Comparison of ENCODE assay signal across 7 cellular contexts in genomic region chr11:67884734-67885518, GRCh38.
DNase-seq lines count a peak whose midpoint lies in the region; ATAC-seq and TF ChIP-seq lines count a peak whose summit lies in the region.
"Not testable (repeated sequence)": the region's sequence is repeated elsewhere in the genome, so short reads cannot be mapped to it uniquely, and the experiment has no call there.

No MANE protein-coding gene starts in this region.

- ATAC-seq in T-cell (replicated peaks in 1 of 4); activated CD8-positive, alpha-beta T cell treated with anti-CD3 and anti-CD28 coated beads, Interleukin-2, amount 10 ng/mL, durations not matched to agents 7 days and 5 days; activated naive CD8-positive, alpha-beta T cell treated with anti-CD3 and anti-CD28 coated beads, Interleukin-2, amount 10 ng/mL, durations not matched to agents 7 days and 5 days (ENCODE audit: low read depth); natural killer cell: not testable (repeated sequence)

- peaks cover 14% of the 10 kb centered on the region; the same call in 1 of the 2 replicates for H3K79me2 ChIP-seq in KMS-11 (ENCODE audit: insufficient read depth, low read depth)

- not testable (repeated sequence) for H4K20me1 ChIP-seq in KMS-11 (ENCODE audit: insufficient read depth)

- peaks cover 25 to 45% (median 40%) of the 10 kb centered on the region in 3 donors for H3K4me1 Mint-ChIP-seq in T-cell
- peaks cover 11% of the 10 kb centered on the region for H3K4me1 Mint-ChIP-seq in activated CD8-positive, alpha-beta T cell treated with anti-CD3 and anti-CD28 coated beads, Interleukin-2, amount 10 ng/mL, durations not matched to agents 7 days and 5 days (ENCODE audit: low read depth)
- H3K4me1 Mint-ChIP-seq in activated naive CD8-positive, alpha-beta T cell treated with anti-CD3 and anti-CD28 coated beads, Interleukin-2, amount 10 ng/mL, durations not matched to agents 7 days and 5 days, result peaks cover 11% of the 10 kb centered on the region
- not testable (repeated sequence) for H3K4me1 Mint-ChIP-seq in natural killer cell

- POLR2A ChIA-PET in T-cell (lab: Charles Lee), result interaction anchor here in 1 of 2 donors (0.6 kb wide), 1 partner anchor 1265 kb away, joined by 12 read pairs; no protein-coding TSS in a partner anchor
- POLR2A ChIA-PET in activated CD8-positive, alpha-beta T cell treated with anti-CD3 and anti-CD28 coated beads, Interleukin-2, amount 10 ng/mL, durations not matched to agents 7 days and 5 days (lab: Charles Lee), result interaction anchor here (0.6 kb wide), 1 partner anchor 227 kb away, joined by 3 read pairs; no protein-coding TSS in a partner anchor
- POLR2A ChIA-PET in activated naive CD8-positive, alpha-beta T cell treated with anti-CD3 and anti-CD28 coated beads, Interleukin-2, amount 10 ng/mL, durations not matched to agents 7 days and 5 days (lab: Charles Lee), result not testable (repeated sequence)

- H2AFZ ChIP-seq in KMS-11 (ENCODE audit: low read depth), result peak overlapping the region; percentile 12; the same call in 1 of the 2 replicates

- TF ChIP-seq CTCF in KMS-11 (conservative IDR thresholded peaks at IDR 0.05; ENCODE audit: low read depth, low read length); fibroblast of villous mesenchyme (IDR thresholded peaks at IDR 0.05; ENCODE audit: insufficient read depth, low read depth, low read length); natural killer cell (IDR thresholded peaks at IDR 0.05): not testable (repeated sequence)

- intact Hi-C loops in natural killer cell (cut with micrococcal nuclease), result not testable (repeated sequence)

- not testable (repeated sequence) for H3K9me3 Mint-ChIP-seq in T-cell; activated CD8-positive, alpha-beta T cell treated with anti-CD3 and anti-CD28 coated beads, Interleukin-2, amount 10 ng/mL, durations not matched to agents 7 days and 5 days (ENCODE audit: insufficient read depth); activated naive CD8-positive, alpha-beta T cell treated with anti-CD3 and anti-CD28 coated beads, Interleukin-2, amount 10 ng/mL, durations not matched to agents 7 days and 5 days; natural killer cell

- CTCF ChIA-PET in T-cell (lab: Charles Lee), result interaction anchor here in 1 of 2 donors (1.1 kb wide), 1 partner anchor 70 kb away, joined by 3 read pairs; no protein-coding TSS in a partner anchor
- CTCF ChIA-PET in activated CD8-positive, alpha-beta T cell treated with anti-CD3 and anti-CD28 coated beads, Interleukin-2, amount 10 ng/mL, durations not matched to agents 7 days and 5 days (lab: Charles Lee), result interaction anchor here (1.0 kb wide), 1 partner anchor 70 kb away, joined by 4 read pairs; no protein-coding TSS in a partner anchor

- peak overlapping the region; percentile 98 for H3K27ac ChIP-seq in KMS-11

- not testable (repeated sequence) for H3K36me3 ChIP-seq in KMS-11 (ENCODE audit: insufficient read depth)

- not testable (repeated sequence) for H3K27me3 Mint-ChIP-seq in T-cell
- peaks cover 26% of the 10 kb centered on the region for H3K27me3 Mint-ChIP-seq in activated CD8-positive, alpha-beta T cell treated with anti-CD3 and anti-CD28 coated beads, Interleukin-2, amount 10 ng/mL, durations not matched to agents 7 days and 5 days (ENCODE audit: low read depth)
- H3K27me3 Mint-ChIP-seq in activated naive CD8-positive, alpha-beta T cell treated with anti-CD3 and anti-CD28 coated beads, Interleukin-2, amount 10 ng/mL, durations not matched to agents 7 days and 5 days, result peaks cover 10% of the 10 kb centered on the region
- H3K27me3 Mint-ChIP-seq in natural killer cell (ENCODE audit: low read depth in 2 of 2), result peaks cover 18 to 39% of the 10 kb centered on the region in 2 donors

- peaks cover 55% of the 10 kb centered on the region for H3K4me1 ChIP-seq in KMS-11 (ENCODE audit: low read depth, poor library complexity, severe bottlenecking)

- H3K36me3 Mint-ChIP-seq in T-cell; activated CD8-positive, alpha-beta T cell treated with anti-CD3 and anti-CD28 coated beads, Interleukin-2, amount 10 ng/mL, durations not matched to agents 7 days and 5 days (ENCODE audit: low read depth); activated naive CD8-positive, alpha-beta T cell treated with anti-CD3 and anti-CD28 coated beads, Interleukin-2, amount 10 ng/mL, durations not matched to agents 7 days and 5 days; natural killer cell: not testable (repeated sequence)

- DNase-seq in T-cell, result peak in 21 of 34 experiments; percentile 4 to 47 (median 15)
- DNase-seq in activated CD8-positive, alpha-beta T cell treated with anti-CD3 and anti-CD28 coated beads, Interleukin-2, amount 10 ng/mL, durations not matched to agents 7 days and 5 days; activated naive CD8-positive, alpha-beta T cell treated with anti-CD3 and anti-CD28 coated beads, Interleukin-2, amount 10 ng/mL, durations not matched to agents 7 days and 5 days; fibroblast of villous mesenchyme (ENCODE audit: low read depth); natural killer cell: not testable (repeated sequence)
- DNase-seq in stimulated activated CD4-positive, alpha-beta T cell treated with anti-CD3 and anti-CD28 coated beads, Interleukin-2, amount 100 ng/mL, for 24 hours, result peak; percentile 39 to 41

- peak overlapping the region; percentile 98 to 100 for H3K27ac Mint-ChIP-seq in T-cell
- H3K27ac Mint-ChIP-seq in activated CD8-positive, alpha-beta T cell treated with anti-CD3 and anti-CD28 coated beads, Interleukin-2, amount 10 ng/mL, durations not matched to agents 7 days and 5 days, result peak overlapping the region; percentile 56
- peak overlapping the region; percentile 49 for H3K27ac Mint-ChIP-seq in activated naive CD8-positive, alpha-beta T cell treated with anti-CD3 and anti-CD28 coated beads, Interleukin-2, amount 10 ng/mL, durations not matched to agents 7 days and 5 days
- not testable (repeated sequence) for H3K27ac Mint-ChIP-seq in natural killer cell

- H3K27me3 ChIP-seq in KMS-11 (ENCODE audit: insufficient read depth, low read depth), result not testable (repeated sequence)

- H3K4me2 ChIP-seq in KMS-11, result peak overlapping the region; percentile 79

- not testable (repeated sequence) for H3K4me3 ChIP-seq in KMS-11 (IDR thresholded peaks at IDR 0.05; ENCODE audit: insufficient read depth, low read depth, low read length)
- peak overlapping the region; percentile 41 for H3K4me3 ChIP-seq in fibroblast of villous mesenchyme (ENCODE audit: low read depth, low read length)

- H3K9ac ChIP-seq in KMS-11, result peak overlapping the region; percentile 88

- peak overlapping the region; percentile 82 to 94 (median 90) for H3K4me3 Mint-ChIP-seq in T-cell
- peak overlapping the region; percentile 39 for H3K4me3 Mint-ChIP-seq in activated CD8-positive, alpha-beta T cell treated with anti-CD3 and anti-CD28 coated beads, Interleukin-2, amount 10 ng/mL, durations not matched to agents 7 days and 5 days
- peak overlapping the region; percentile 43 for H3K4me3 Mint-ChIP-seq in activated naive CD8-positive, alpha-beta T cell treated with anti-CD3 and anti-CD28 coated beads, Interleukin-2, amount 10 ng/mL, durations not matched to agents 7 days and 5 days
- H3K4me3 Mint-ChIP-seq in natural killer cell, result peak overlapping the region; percentile 17

Comparison
In these comparisons a context has a peak if more than half of its experiments do, and no peak if none do; other contexts are left out.
1. H3K4me3 Mint-ChIP-seq: peak in every context shown above with its lines; median percentile 90 in T-cell; 43 in activated naive CD8-positive, alpha-beta T cell treated with anti-CD3 and anti-CD28 coated beads, Interleukin-2, amount 10 ng/mL, durations not matched to agents 7 days and 5 days; 39 in activated CD8-positive, alpha-beta T cell treated with anti-CD3 and anti-CD28 coated beads, Interleukin-2, amount 10 ng/mL, durations not matched to agents 7 days and 5 days; 17 in natural killer cell.